9 cellular contexts compared by ENCODE assay signal in the genomic region with DNA sequence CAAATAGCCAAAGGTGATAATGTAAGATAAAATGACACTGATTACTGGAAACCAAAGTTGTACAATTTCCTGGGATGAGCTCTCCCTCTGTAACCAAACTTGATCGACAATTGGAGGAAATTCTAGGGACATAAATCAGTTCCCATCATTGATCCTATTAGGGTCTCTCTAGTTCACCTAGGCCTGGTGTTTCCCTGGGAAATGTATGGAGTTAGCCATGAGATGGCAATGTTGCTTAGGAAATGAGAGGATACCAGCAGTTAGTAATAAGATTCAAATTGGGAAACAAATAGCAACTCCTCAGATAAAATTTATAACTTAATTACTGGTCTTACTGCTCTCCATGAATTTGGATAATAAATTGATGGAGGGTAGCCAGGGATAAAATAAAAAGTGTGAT. TPM values are rescaled to one million over a fixed set of nuclear protein-coding genes. Genes with fewer than 3 reads are reported as not detected.
DNase-seq lines count a peak whose midpoint lies in the region; ATAC-seq, FAIRE-seq and TF ChIP-seq lines count a peak whose summit lies in the region.
"Had no signal": no experiment of that assay in that cellular context is flagged by ENCODE, and none has a peak within 500 bp of the region (broad histone marks: within the 10 kb centered on the region; RNA-seq: fewer than 3 reads in every experiment).

No MANE protein-coding gene starts in this region.

- no peak overlapping the region for H3K4me2 ChIP-seq in mammary epithelial cell (ENCODE audit: insufficient read depth, low read depth, low read length)

- H4K20me1 ChIP-seq in mammary epithelial cell (ENCODE audit: insufficient read depth, low read length): no peaks in the 10 kb centered on the region

- H3K9me3 ChIP-seq in mammary epithelial cell (replicated peaks; ENCODE audit: insufficient read depth, low read length): no peaks in the 10 kb centered on the region
- H3K9me3 ChIP-seq in right lobe of liver: no peaks in the 10 kb centered on the region

- in situ Hi-C loops in mammary epithelial cell (cut with MboI; ENCODE audit: low sequenced_read_pairs in 2 of 2): loop anchor here in 1 of 2 donors (25.0 kb wide), 1 partner anchor 884 kb away; no protein-coding TSS in a partner anchor

- H3K4me1 ChIP-seq in mammary epithelial cell (ENCODE audit: insufficient read depth, low read length): peaks cover 25% of the 10 kb centered on the region
- H3K4me1 ChIP-seq in right lobe of liver: no peaks in the 10 kb centered on the region

- no peak for TF ChIP-seq POLR2A in right lobe of liver (IDR thresholded peaks at IDR 0.05)

- DNase-seq in D721Med (ENCODE audit: insufficient read length, low spot score): no peak
- DNase-seq in mammary epithelial cell: peak; percentile 40
- no peak for DNase-seq in right lobe of liver
- DNase-seq in activated effector memory CD4-positive, alpha-beta T cell treated with Interleukin-2 at 50 U/mL for 16 hours: no peak
- no peak for DNase-seq in SIG-M5 (lab: John Stamatoyannopoulos, UW)
- no peak for DNase-seq in NCI-H2196 treated with DMSO at 0.1 percent for 48 hours (lab: John Stamatoyannopoulos, UW; ENCODE audit: unreplicated experiment)
- DNase-seq: Right ventricle myocardium superior had no signal

- H3K4me3 ChIP-seq in mammary epithelial cell (replicated peaks in 1 of 3; ENCODE audit: insufficient read depth in 1 of 3, low read depth in 2 of 3, low read length in 3 of 3) (no peak overlapping the region), right lobe of liver (no peak overlapping the region)

- peak; percentile 29 for TF ChIP-seq CTCF in D721Med (IDR thresholded peaks at IDR 0.05; ENCODE audit: insufficient read depth, missing control alignments)
- TF ChIP-seq CTCF in LNCAP (IDR thresholded peaks at IDR 0.05): peak; percentile 22; the same call in 1 of the 2 replicates
- TF ChIP-seq CTCF in mammary epithelial cell (conservative IDR thresholded peaks at IDR 0.05 in 1 of 2, IDR thresholded peaks at IDR 0.05 in 1 of 2; ENCODE audit: extremely low read depth in 1 of 2, insufficient read depth in 1 of 2, low read depth in 1 of 2, low read length in 2 of 2): peak; percentile 25 to 54
- peak in 3 of 4 donors; percentile 18 to 23 (median 22) for TF ChIP-seq CTCF in right lobe of liver (IDR thresholded peaks at IDR 0.05)

- H3K27ac ChIP-seq in mammary epithelial cell (ENCODE audit: insufficient read depth, low read depth, low read length): no peak overlapping the region
- H3K27ac ChIP-seq in right lobe of liver: no peak overlapping the region

- H3K27me3 ChIP-seq in mammary epithelial cell (ENCODE audit: insufficient read depth, low read length) (no peaks in the 10 kb centered on the region), right lobe of liver (no peaks in the 10 kb centered on the region)

- ATAC-seq in right lobe of liver (peak in 1 of 4 donors; percentile 34), GM18867 (IDR thresholded peaks at IDR 0.05; ENCODE audit: unreplicated experiment) (no peak)

- no peak for FAIRE-seq in D721Med (lab: Jason Lieb, UNC)

- no peaks in the 10 kb centered on the region for H3K36me3 ChIP-seq in mammary epithelial cell (ENCODE audit: insufficient read depth, low read length)
- H3K36me3 ChIP-seq in right lobe of liver: no peaks in the 10 kb centered on the region

- no TSS peak for BruUV-seq in mammary epithelial cell (replicated peaks; lab: Mats Ljungman, UMichigan)

- dilution Hi-C loops in mammary epithelial cell (cut with HindIII; ENCODE audit: low sequenced_read_pairs): no loop called here

- 50% methylated on average over 1 of the region's 1 CpG for WGBS in mammary epithelial cell (ENCODE audit: low coverage, missing lambda C conversion rate)
- WGBS in right lobe of liver (ENCODE audit: insufficient coverage, low coverage, low lambda C conversion rate, missing lambda C conversion rate): 33% methylated on average over 1 of the region's 1 CpG

- H3K9ac ChIP-seq in mammary epithelial cell (ENCODE audit: insufficient read depth, low read length): no peak overlapping the region

- no peaks in the 10 kb centered on the region for H3K79me2 ChIP-seq in mammary epithelial cell (ENCODE audit: insufficient read depth, low read length)

- CTCF ChIA-PET in mammary epithelial cell (lab: Charles Lee; ENCODE audit: low non-redundant PET): no interaction called here

- intact Hi-C loops in mammary epithelial cell (cut with micrococcal nuclease) (loop anchor here (1.0 to 5.0 kb wide), 8 partner anchors 51 to 880 kb away; a partner anchor contains a TSS), right lobe of liver (cut with DNase I) (no loop called here)

- no peak overlapping the region for H2AFZ ChIP-seq in mammary epithelial cell (ENCODE audit: low read depth, low read length)

RNA-seq across cellular contexts. Expression of a gene that starts 52.2 kb away (rescaled TPM):
- total RNA-seq in mammary epithelial cell: 10 to 100 TPM; 21.0 to 32.0 TPM
- polyA plus RNA-seq in mammary epithelial cell: 12.1 TPM
- 37.2 TPM for polyA minus RNA-seq in mammary epithelial cell
- total RNA-seq in right lobe of liver: 1 to 10 TPM; 1.6 to 2.9 (median 2.3) TPM

Comparison
In these comparisons a context has a peak if more than half of its experiments do, and no peak if none do; other contexts are left out.
1. RNA of a gene that starts 52.2 kb away (total RNA-seq): 21.0 to 32.0 TPM in mammary epithelial cell; 1.6 to 2.9 TPM in right lobe of liver; every median in the first group is over 4 times any median in the second.
2. Peak in every context shown above with its lines, with median percentiles within 50 percentile points of each other: CTCF ChIP-seq.